ENCODE assay signal across 12 cellular contexts in the genomic region with DNA sequence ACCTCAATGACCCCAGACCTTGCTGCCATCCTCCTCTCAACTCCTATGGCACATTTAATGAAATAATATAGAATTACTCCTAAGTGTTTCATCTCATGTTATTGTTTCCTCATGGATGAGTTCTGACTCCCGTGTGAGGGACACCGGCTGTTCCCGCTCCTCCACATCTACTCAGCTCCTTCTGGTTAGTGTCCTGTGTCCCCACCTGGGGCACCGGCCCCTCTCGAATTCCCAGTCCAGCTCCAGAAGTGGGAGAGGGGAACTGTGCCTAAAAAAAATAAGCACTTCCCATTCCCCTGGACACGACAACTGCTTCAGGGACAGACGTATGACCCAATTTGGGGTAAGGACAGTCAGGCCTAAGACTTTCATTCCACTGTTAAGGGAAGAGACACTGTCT. TPM values are rescaled to one million over a fixed set of nuclear protein-coding genes. Genes with fewer than 3 reads are reported as not detected.
DNase-seq lines count a peak whose midpoint lies in the region; TF ChIP-seq lines count a peak whose summit lies in the region.
"Had no signal": no experiment of that assay in that cellular context is flagged by ENCODE, and none has a peak within 500 bp of the region (broad histone marks: within the 10 kb centered on the region; RNA-seq: fewer than 3 reads in every experiment).

No MANE protein-coding gene starts in this region.

- H3K9me3 ChIP-seq in Peyer's patch (no peaks in the 10 kb centered on the region), smooth muscle cell (replicated peaks; ENCODE audit: low read depth) (no peaks in the 10 kb centered on the region), WERI-Rb-1 (ENCODE audit: severe bottlenecking) (no peaks in the 10 kb centered on the region)
- H3K9me3 ChIP-seq: right atrium auricular region, SJCRH30 had no signal

- H3K4me1 Mint-ChIP-seq in activated CD4-positive, alpha-beta T cell treated with anti-CD3 and anti-CD28 coated beads, Interleukin-2, amount 10 ng/mL, durations not matched to agents 24 days and 14 days, result peaks cover 86% of the 10 kb centered on the region
- H3K4me1 Mint-ChIP-seq in chondrocyte (ENCODE audit: low read depth), result peaks cover 54% of the 10 kb centered on the region

- peaks cover 23% of the 10 kb centered on the region for H3K36me3 Mint-ChIP-seq in activated CD4-positive, alpha-beta T cell treated with anti-CD3 and anti-CD28 coated beads, Interleukin-2, amount 10 ng/mL, durations not matched to agents 24 days and 14 days (ENCODE audit: low read depth)
- no peaks in the 10 kb centered on the region for H3K36me3 Mint-ChIP-seq in chondrocyte (ENCODE audit: low read depth)

- H3K4me3 ChIP-seq in Peyer's patch (no peak overlapping the region), smooth muscle cell (no peak overlapping the region), WERI-Rb-1 (ENCODE audit: low read depth, low read length) (no peak overlapping the region)
- H3K4me3 ChIP-seq: neural progenitor cell, right atrium auricular region, SJCRH30 had no signal

- H3K4me1 ChIP-seq in Peyer's patch (peaks cover 0 to 39% (median 19%) of the 10 kb centered on the region in 4 donors), smooth muscle cell (ENCODE audit: low read depth) (peaks cover 8% of the 10 kb centered on the region)
- H3K4me1 ChIP-seq: SJCRH30 had no signal

- peaks cover 3% of the 10 kb centered on the region for H4K20me1 ChIP-seq in smooth muscle cell (ENCODE audit: low read depth)

- H3K27me3 ChIP-seq in Peyer's patch (no peaks in the 10 kb centered on the region), smooth muscle cell (ENCODE audit: low read depth) (no peaks in the 10 kb centered on the region), WERI-Rb-1 (ENCODE audit: insufficient read depth, low read depth, severe bottlenecking) (no peaks in the 10 kb centered on the region)
- H3K27me3 ChIP-seq: neural progenitor cell, right atrium auricular region, SJCRH30 had no signal

- no peaks in the 10 kb centered on the region for H3K27me3 Mint-ChIP-seq in activated CD4-positive, alpha-beta T cell treated with anti-CD3 and anti-CD28 coated beads, Interleukin-2, amount 10 ng/mL, durations not matched to agents 24 days and 14 days
- no peaks in the 10 kb centered on the region for H3K27me3 Mint-ChIP-seq in chondrocyte (ENCODE audit: low read depth)

- TF ChIP-seq CTCF in Peyer's patch (IDR thresholded peaks at IDR 0.05) (no peak), chondrocyte (IDR thresholded peaks at IDR 0.05) (no peak), smooth muscle cell (IDR thresholded peaks at IDR 0.05; ENCODE audit: borderline replicate concordance, insufficient read depth, poor library complexity, severe bottlenecking) (no peak), WERI-Rb-1 (IDR thresholded peaks at IDR 0.05; ENCODE audit: low read depth, low read length) (no peak)

- peak; percentile 57 for DNase-seq in activated CD4-positive, alpha-beta T cell treated with anti-CD3 and anti-CD28 coated beads, Interleukin-2, amount 10 ng/mL, durations not matched to agents 24 days and 14 days
- no peak for DNase-seq in activated CD4-positive, alpha-beta T cell treated with anti-CD3 and anti-CD28 coated beads, Interleukin-2, amount 50 U/mL, for 1 hour
- DNase-seq in Peyer's patch, result no peak
- no peak for DNase-seq in chondrocyte (ENCODE audit: low spot score)
- DNase-seq in smooth muscle cell (lab: John Stamatoyannopoulos, UW; ENCODE audit: unreplicated experiment), result no peak
- no peak for DNase-seq in WERI-Rb-1
- DNase-seq in GF-D8 (lab: John Stamatoyannopoulos, UW), result no peak
- no peak for DNase-seq in NCI-H2029 treated with DMSO at 0.1 percent for 48 hours (lab: John Stamatoyannopoulos, UW)
- DNase-seq: NCI-H1092 treated with DMSO at 0.1 percent for 48 hours, SJCRH30 had no signal

- no peaks in the 10 kb centered on the region for H3K79me2 ChIP-seq in smooth muscle cell (ENCODE audit: low read depth)

- peak overlapping the region; percentile 64 for H3K4me3 Mint-ChIP-seq in activated CD4-positive, alpha-beta T cell treated with anti-CD3 and anti-CD28 coated beads, Interleukin-2, amount 10 ng/mL, durations not matched to agents 24 days and 14 days
- no peak overlapping the region for H3K4me3 Mint-ChIP-seq in chondrocyte (ENCODE audit: unreplicated experiment)

- no peaks in the 10 kb centered on the region for H3K36me3 ChIP-seq in Peyer's patch
- no peaks in the 10 kb centered on the region for H3K36me3 ChIP-seq in smooth muscle cell (ENCODE audit: low read depth)
- H3K36me3 ChIP-seq in WERI-Rb-1, result no peaks in the 10 kb centered on the region
- H3K36me3 ChIP-seq: neural progenitor cell, right atrium auricular region, SJCRH30 had no signal

- peak overlapping the region in 3 of 4 donors; percentile 55 to 72 (median 56) for H3K27ac ChIP-seq in Peyer's patch
- no peak overlapping the region for H3K27ac ChIP-seq in smooth muscle cell (ENCODE audit: low read depth)
- no peak overlapping the region for H3K27ac ChIP-seq in WERI-Rb-1
- H3K27ac ChIP-seq: neural progenitor cell, right atrium auricular region, SJCRH30 had no signal

- WGBS in smooth muscle cell (ENCODE audit: low lambda C conversion rate), result 95% methylated on average over 7 of the region's 7 CpGs

- no peaks in the 10 kb centered on the region for H3K9me3 Mint-ChIP-seq in activated CD4-positive, alpha-beta T cell treated with anti-CD3 and anti-CD28 coated beads, Interleukin-2, amount 10 ng/mL, durations not matched to agents 24 days and 14 days
- H3K9me3 Mint-ChIP-seq in chondrocyte (ENCODE audit: low read depth), result no peaks in the 10 kb centered on the region

- no peak for TF ChIP-seq POLR2A in Peyer's patch (IDR thresholded peaks at IDR 0.05)

- intact Hi-C loops in activated CD4-positive, alpha-beta T cell treated with anti-CD3 and anti-CD28 coated beads, Interleukin-2, amount 10 ng/mL, durations not matched to agents 24 days and 14 days (cut with micrococcal nuclease), result loop anchor here (10.0 kb wide), 2 partner anchors 221 to 351 kb away; no protein-coding TSS in a partner anchor

- no peaks in the 10 kb centered on the region for H3F3A ChIP-seq in smooth muscle cell (ENCODE audit: low read depth)

- no peak overlapping the region for H2AFZ ChIP-seq in smooth muscle cell (ENCODE audit: low read depth)
- H2AFZ ChIP-seq: neural progenitor cell had no signal

- peak overlapping the region; percentile 90 for H3K27ac Mint-ChIP-seq in activated CD4-positive, alpha-beta T cell treated with anti-CD3 and anti-CD28 coated beads, Interleukin-2, amount 10 ng/mL, durations not matched to agents 24 days and 14 days
- peak overlapping the region; percentile 22 for H3K27ac Mint-ChIP-seq in chondrocyte (ENCODE audit: unreplicated experiment)

- H3K9ac ChIP-seq in smooth muscle cell (ENCODE audit: low read depth), result no peak overlapping the region
- H3K9ac ChIP-seq: neural progenitor cell had no signal

- peak overlapping the region; percentile 6 for H3K4me2 ChIP-seq in smooth muscle cell
- H3K4me2 ChIP-seq: neural progenitor cell had no signal

RNA-seq across cellular contexts. Expression of gene PIP4K2A, which starts 58.3 kb away (rescaled TPM):
- total RNA-seq in activated CD4-positive, alpha-beta T cell treated with anti-CD3 and anti-CD28 coated beads, Interleukin-2, amount 10 ng/mL, durations not matched to agents 24 days and 14 days, result 94.6 and 101 TPM in 2 replicates
- total RNA-seq in Peyer's patch, result 10 to 100 TPM in 2 of 4 donors, 1 to 10 TPM in 2; 6.8 to 34.7 (median 15.4) TPM
- 29.5 to 44.1 TPM (median 44.0 TPM) in 3 replicates for total RNA-seq in chondrocyte
- 8.9 and 13.7 TPM in 2 replicates for total RNA-seq in smooth muscle cell
- 7.5 and 7.9 TPM in 2 replicates for polyA plus RNA-seq in smooth muscle cell

Comparison
In these comparisons a context has a peak if more than half of its experiments do, and no peak if none do; other contexts are left out.
1. H3K27ac ChIP-seq: peak in Peyer's patch (3 of 4); none in smooth muscle cell (single experiment) and WERI-Rb-1 (single experiment).